ENCODE assay signal across 2 cellular contexts in genomic region chr1:27358928-27359313, GRCh38.
TF ChIP-seq lines count a peak whose summit lies in the region.

No MANE protein-coding gene starts in this region.

TF ChIP-seq in HEK293, 187 proteins besides CTCF, POLR2A, EP300 and RAD21 (continues in another document):
- TF ChIP-seq MEIS1 (CRISPR knock-in tag; IDR thresholded peaks at IDR 0.05; ENCODE audit: borderline replicate concordance) (no peak), ZBTB10 (tag by site-specific recombination; IDR thresholded peaks at IDR 0.05) (no peak), ZNF302 (tag by site-specific recombination; IDR thresholded peaks at IDR 0.05; ENCODE audit: low read depth) (no peak), ZNF785 (tag by site-specific recombination; IDR thresholded peaks at IDR 0.05) (no peak), ZNF274 (IDR thresholded peaks at IDR 0.05; ENCODE audit: low read length) (no peak), ZNF274 (tag by site-specific recombination; IDR thresholded peaks at IDR 0.05; ENCODE audit: borderline replicate concordance) (no peak), ZNF138 (tag by site-specific recombination; IDR thresholded peaks at IDR 0.05; ENCODE audit: borderline replicate concordance) (no peak), ZNF324 (tag by site-specific recombination; IDR thresholded peaks at IDR 0.05) (no peak), ZNF10 (tag by site-specific recombination; IDR thresholded peaks at IDR 0.05) (peak; percentile 58; the same call in 1 of the 2 replicates), ZNF148 (tag by site-specific recombination; IDR thresholded peaks at IDR 0.05; ENCODE audit: borderline replicate concordance) (no peak), ZNF776 (tag by site-specific recombination; IDR thresholded peaks at IDR 0.05; ENCODE audit: borderline replicate concordance) (no peak), ZNF600 (tag by site-specific recombination; IDR thresholded peaks at IDR 0.05) (peak; percentile 98), ZNF561 (tag by site-specific recombination; IDR thresholded peaks at IDR 0.05; ENCODE audit: borderline replicate concordance) (no peak), RBAK (tag by site-specific recombination; IDR thresholded peaks at IDR 0.05) (no peak), ZNF701 (tag by site-specific recombination; IDR thresholded peaks at IDR 0.05) (no peak), ZBTB6 (tag by site-specific recombination; IDR thresholded peaks at IDR 0.05) (peak; percentile 94), SP3 (tag by site-specific recombination; IDR thresholded peaks at IDR 0.05) (no peak), ZFP69B (tag by site-specific recombination; IDR thresholded peaks at IDR 0.05) (no peak), ZBTB1 (tag by site-specific recombination; IDR thresholded peaks at IDR 0.05) (no peak)
- TF ChIP-seq, protein P1, sequence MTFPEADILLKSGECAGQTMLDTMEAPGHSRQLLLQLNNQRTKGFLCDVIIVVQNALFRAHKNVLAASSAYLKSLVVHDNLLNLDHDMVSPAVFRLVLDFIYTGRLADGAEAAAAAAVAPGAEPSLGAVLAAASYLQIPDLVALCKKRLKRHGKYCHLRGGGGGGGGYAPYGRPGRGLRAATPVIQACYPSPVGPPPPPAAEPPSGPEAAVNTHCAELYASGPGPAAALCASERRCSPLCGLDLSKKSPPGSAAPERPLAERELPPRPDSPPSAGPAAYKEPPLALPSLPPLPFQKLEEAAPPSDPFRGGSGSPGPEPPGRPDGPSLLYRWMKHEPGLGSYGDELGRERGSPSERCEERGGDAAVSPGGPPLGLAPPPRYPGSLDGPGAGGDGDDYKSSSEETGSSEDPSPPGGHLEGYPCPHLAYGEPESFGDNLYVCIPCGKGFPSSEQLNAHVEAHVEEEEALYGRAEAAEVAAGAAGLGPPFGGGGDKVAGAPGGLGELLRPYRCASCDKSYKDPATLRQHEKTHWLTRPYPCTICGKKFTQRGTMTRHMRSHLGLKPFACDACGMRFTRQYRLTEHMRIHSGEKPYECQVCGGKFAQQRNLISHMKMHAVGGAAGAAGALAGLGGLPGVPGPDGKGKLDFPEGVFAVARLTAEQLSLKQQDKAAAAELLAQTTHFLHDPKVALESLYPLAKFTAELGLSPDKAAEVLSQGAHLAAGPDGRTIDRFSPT (tag by site-specific recombination; IDR thresholded peaks at IDR 0.05), result no peak
- TF ChIP-seq, protein P2, sequence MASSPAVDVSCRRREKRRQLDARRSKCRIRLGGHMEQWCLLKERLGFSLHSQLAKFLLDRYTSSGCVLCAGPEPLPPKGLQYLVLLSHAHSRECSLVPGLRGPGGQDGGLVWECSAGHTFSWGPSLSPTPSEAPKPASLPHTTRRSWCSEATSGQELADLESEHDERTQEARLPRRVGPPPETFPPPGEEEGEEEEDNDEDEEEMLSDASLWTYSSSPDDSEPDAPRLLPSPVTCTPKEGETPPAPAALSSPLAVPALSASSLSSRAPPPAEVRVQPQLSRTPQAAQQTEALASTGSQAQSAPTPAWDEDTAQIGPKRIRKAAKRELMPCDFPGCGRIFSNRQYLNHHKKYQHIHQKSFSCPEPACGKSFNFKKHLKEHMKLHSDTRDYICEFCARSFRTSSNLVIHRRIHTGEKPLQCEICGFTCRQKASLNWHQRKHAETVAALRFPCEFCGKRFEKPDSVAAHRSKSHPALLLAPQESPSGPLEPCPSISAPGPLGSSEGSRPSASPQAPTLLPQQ (tag by site-specific recombination; IDR thresholded peaks at IDR 0.05), result no peak

TF ChIP-seq in H1, 55 proteins besides CTCF, POLR2A, EP300 and RAD21:
- TF ChIP-seq MAFK (IDR thresholded peaks at IDR 0.05; ENCODE audit: low read depth, low read length), result no peak
- no peak for TF ChIP-seq CEBPB (IDR thresholded peaks at IDR 0.05; ENCODE audit: low read depth, low read length)
- TF ChIP-seq, protein P3, sequence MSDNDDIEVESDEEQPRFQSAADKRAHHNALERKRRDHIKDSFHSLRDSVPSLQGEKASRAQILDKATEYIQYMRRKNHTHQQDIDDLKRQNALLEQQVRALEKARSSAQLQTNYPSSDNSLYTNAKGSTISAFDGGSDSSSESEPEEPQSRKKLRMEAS (IDR thresholded peaks at IDR 0.05), result no peak
- TF ChIP-seq SP2 (IDR thresholded peaks at IDR 0.05; ENCODE audit: low read length), result no peak
- TF ChIP-seq NANOG (IDR thresholded peaks at IDR 0.05; ENCODE audit: insufficient read depth, low read depth, low read length, poor library complexity, severe bottlenecking), result no peak
- TF ChIP-seq CTBP2 (IDR thresholded peaks at IDR 0.05; ENCODE audit: borderline replicate concordance, insufficient read depth, insufficient read length, low read length), result no peak
- TF ChIP-seq POLR2AphosphoS5 (IDR thresholded peaks at IDR 0.05; ENCODE audit: low read depth, low read length), result no peak
- TF ChIP-seq PHF8 (conservative IDR thresholded peaks at IDR 0.05; ENCODE audit: low read depth, low read length), result no peak
- no peak for TF ChIP-seq ATF2 (IDR thresholded peaks at IDR 0.05; ENCODE audit: low read length)
- TF ChIP-seq SP4 (IDR thresholded peaks at IDR 0.05; ENCODE audit: low read length), result no peak
- no peak for TF ChIP-seq SIN3A (conservative IDR thresholded peaks at IDR 0.05 in 1 of 2, IDR thresholded peaks at IDR 0.05 in 1 of 2; ENCODE audit: low read depth in 1 of 2, low read length in 2 of 2)
- TF ChIP-seq, protein P4, sequence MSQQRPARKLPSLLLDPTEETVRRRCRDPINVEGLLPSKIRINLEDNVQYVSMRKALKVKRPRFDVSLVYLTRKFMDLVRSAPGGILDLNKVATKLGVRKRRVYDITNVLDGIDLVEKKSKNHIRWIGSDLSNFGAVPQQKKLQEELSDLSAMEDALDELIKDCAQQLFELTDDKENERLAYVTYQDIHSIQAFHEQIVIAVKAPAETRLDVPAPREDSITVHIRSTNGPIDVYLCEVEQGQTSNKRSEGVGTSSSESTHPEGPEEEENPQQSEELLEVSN (IDR thresholded peaks at IDR 0.05), result no peak
- no peak for TF ChIP-seq KDM1A (IDR thresholded peaks at IDR 0.05; ENCODE audit: borderline replicate concordance, low read length)
- no peak for TF ChIP-seq SAP30 (IDR thresholded peaks at IDR 0.05; ENCODE audit: insufficient read depth, insufficient replicate concordance, low read length)
